In the genomic region with DNA sequence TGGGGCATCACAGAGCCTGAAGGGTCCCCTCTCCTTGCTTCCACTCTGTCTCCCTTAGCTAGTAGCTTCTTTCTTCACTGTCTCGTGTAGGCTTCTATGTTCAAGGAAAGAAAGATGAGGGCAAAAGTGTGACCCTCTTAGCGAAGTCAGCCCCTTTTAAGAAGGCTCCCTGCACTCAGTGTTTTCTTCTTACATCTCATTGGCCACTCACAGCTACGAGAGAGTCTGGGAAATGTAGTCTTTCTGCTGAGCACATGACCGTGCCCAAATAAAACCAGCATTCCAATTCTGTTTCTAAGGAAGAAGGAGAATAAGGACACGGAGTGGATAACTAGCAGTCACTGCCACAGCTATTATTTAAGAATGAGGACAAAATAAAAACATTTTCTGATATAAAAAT, we compare ENCODE assay signal across 1 cellular context.
TF ChIP-seq lines count a peak whose summit lies in the region.

No MANE protein-coding gene starts in this region.

TF ChIP-seq in WTC11, 78 proteins besides CTCF, POLR2A, EP300 and RAD21 (continued from another document):
- TF ChIP-seq, protein P1, sequence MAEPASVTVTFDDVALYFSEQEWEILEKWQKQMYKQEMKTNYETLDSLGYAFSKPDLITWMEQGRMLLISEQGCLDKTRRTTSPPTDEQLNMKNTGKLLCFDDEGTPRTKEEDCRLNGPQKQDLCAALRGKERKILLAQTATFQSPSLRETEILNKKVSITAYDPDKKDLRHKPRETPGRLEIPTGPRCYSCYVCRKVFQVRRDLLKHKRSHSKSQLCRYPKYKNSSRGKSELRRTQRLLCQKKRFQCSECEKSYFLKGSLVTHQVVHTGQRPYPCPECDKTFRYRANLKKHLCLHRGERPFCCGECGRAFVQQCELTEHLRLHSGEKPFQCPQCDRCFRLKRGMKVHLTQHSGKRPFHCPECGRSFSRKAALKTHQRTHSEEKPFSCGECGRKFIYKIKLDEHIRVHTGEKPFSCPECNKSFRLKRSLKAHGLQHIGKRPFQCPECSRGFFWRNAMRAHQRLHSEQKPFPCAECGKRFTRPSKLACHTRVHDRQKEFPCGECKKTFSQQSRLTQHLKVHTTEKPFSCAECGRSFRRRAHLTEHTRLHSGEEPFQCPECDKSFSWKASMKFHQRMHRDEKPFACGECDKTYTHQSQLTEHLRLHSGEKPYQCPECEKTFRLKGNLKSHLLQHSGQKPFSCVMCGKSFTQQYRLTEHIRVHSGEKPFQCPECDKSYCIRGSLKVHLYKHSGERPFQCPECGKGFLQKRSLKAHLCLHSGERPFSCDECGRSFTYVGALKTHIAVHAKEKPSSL (CRISPR knock-in tag; conservative IDR thresholded peaks at IDR 0.05), result no peak
